In the genomic region with DNA sequence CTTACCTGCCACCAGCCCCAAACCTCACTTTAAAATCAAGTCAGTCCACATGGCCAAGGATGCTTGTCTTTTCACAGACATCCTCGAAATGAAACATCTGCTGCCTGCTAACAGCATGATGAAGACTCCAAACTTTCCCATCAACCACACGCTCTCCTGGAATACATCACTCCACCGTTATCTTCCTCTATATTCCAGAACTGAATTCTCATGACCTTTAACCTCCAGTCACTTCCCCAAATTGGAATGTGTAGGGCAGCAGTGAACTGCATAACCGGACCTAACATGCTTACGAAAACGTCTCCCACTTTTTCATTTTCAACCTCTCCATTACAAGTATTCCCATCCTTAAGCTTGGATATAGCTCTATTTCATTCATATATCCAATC, we compare ENCODE assay signal across 8 cellular contexts. TPM values are rescaled to one million over a fixed set of nuclear protein-coding genes. Genes with fewer than 3 reads are reported as not detected.
DNase-seq lines count a peak whose midpoint lies in the region; ATAC-seq and TF ChIP-seq lines count a peak whose summit lies in the region.

No MANE protein-coding gene starts in this region.

- H3K9me3 ChIP-seq in cardiac muscle cell (ENCODE audit: low read depth) = no peaks in the 10 kb centered on the region
- no peaks in the 10 kb centered on the region for H3K9me3 ChIP-seq in upper lobe of right lung

- ATAC-seq in upper lobe of right lung (no peak), HG03196 (IDR thresholded peaks at IDR 0.05; ENCODE audit: unreplicated experiment) (no peak), HG03432 (IDR thresholded peaks at IDR 0.05; ENCODE audit: unreplicated experiment) (no peak)

- H3K4me1 ChIP-seq in cardiac muscle cell (ENCODE audit: low read depth) (no peaks in the 10 kb centered on the region), upper lobe of right lung (no peaks in the 10 kb centered on the region)

- no peaks in the 10 kb centered on the region for H3K9me3 Mint-ChIP-seq in activated naive CD8-positive, alpha-beta T cell treated with anti-CD3 and anti-CD28 coated beads for 36 hours

- H3K27me3 ChIP-seq in cardiac muscle cell = no peaks in the 10 kb centered on the region
- no peaks in the 10 kb centered on the region for H3K27me3 ChIP-seq in kidney epithelial cell (ENCODE audit: control insufficient read depth, insufficient read depth, low read length)
- no peaks in the 10 kb centered on the region for H3K27me3 ChIP-seq in upper lobe of right lung

- no peak for TF ChIP-seq CTCF in cardiac muscle cell (IDR thresholded peaks at IDR 0.05; ENCODE audit: low read depth, low read length)
- TF ChIP-seq CTCF in kidney epithelial cell (IDR thresholded peaks at IDR 0.05; ENCODE audit: insufficient read depth, low read length, poor library complexity, severe bottlenecking) = no peak
- no peak for TF ChIP-seq CTCF in upper lobe of right lung (IDR thresholded peaks at IDR 0.05)

- intact Hi-C loops in cardiac septum (cut with DNase I) = no loop called here
- intact Hi-C loops in upper lobe of right lung (cut with DNase I) = no loop called here

- H3K27ac Mint-ChIP-seq in activated naive CD8-positive, alpha-beta T cell treated with anti-CD3 and anti-CD28 coated beads for 36 hours = peak overlapping the region; percentile 79

- H3K4me3 ChIP-seq in cardiac muscle cell (peak overlapping the region; percentile 29), kidney epithelial cell (ENCODE audit: low read depth, low read length) (peak overlapping the region; percentile 41), upper lobe of right lung (peak overlapping the region; percentile 42)

- no peak for DNase-seq in cardiac muscle cell (ENCODE audit: low read depth in 1 of 2, low spot score in 1 of 2)
- no peak for DNase-seq in cardiac septum (ENCODE audit: low spot score)
- DNase-seq in activated naive CD8-positive, alpha-beta T cell treated with anti-CD3 and anti-CD28 coated beads for 36 hours = no peak
- DNase-seq in kidney epithelial cell (ENCODE audit: low read depth) = no peak
- DNase-seq in upper lobe of right lung = no peak
- no peak for DNase-seq in NCI-H1930 (lab: John Stamatoyannopoulos, UW)

- H3K36me3 Mint-ChIP-seq in activated naive CD8-positive, alpha-beta T cell treated with anti-CD3 and anti-CD28 coated beads for 36 hours = no peaks in the 10 kb centered on the region

- no peaks in the 10 kb centered on the region for H3K36me3 ChIP-seq in cardiac muscle cell
- H3K36me3 ChIP-seq in kidney epithelial cell (ENCODE audit: control insufficient read depth, insufficient read depth, low read length) = no peaks in the 10 kb centered on the region
- H3K36me3 ChIP-seq in upper lobe of right lung = no peaks in the 10 kb centered on the region

- H3K27me3 Mint-ChIP-seq in activated naive CD8-positive, alpha-beta T cell treated with anti-CD3 and anti-CD28 coated beads for 36 hours = no peaks in the 10 kb centered on the region

- H3K4me1 Mint-ChIP-seq in activated naive CD8-positive, alpha-beta T cell treated with anti-CD3 and anti-CD28 coated beads for 36 hours = peaks cover 17% of the 10 kb centered on the region

- H3K27ac ChIP-seq in cardiac muscle cell (no peak overlapping the region), upper lobe of right lung (no peak overlapping the region)

- peak overlapping the region; percentile 81 for H3K4me3 Mint-ChIP-seq in activated naive CD8-positive, alpha-beta T cell treated with anti-CD3 and anti-CD28 coated beads for 36 hours

RNA-seq across cellular contexts. Expression of gene ZNF41, which starts 30.7 kb away (rescaled TPM):
- total RNA-seq in cardiac muscle cell = 5.4 and 5.6 TPM in 2 replicates
- polyA plus RNA-seq in cardiac muscle cell = 4.4 and 4.5 TPM in 2 replicates
- total RNA-seq in cardiac septum = 15.4 TPM
- total RNA-seq in activated naive CD8-positive, alpha-beta T cell treated with anti-CD3 and anti-CD28 coated beads for 36 hours = 1 to 10 TPM; 8.8 TPM
- total RNA-seq in kidney epithelial cell = 4.1 and 4.5 TPM in 2 replicates
- total RNA-seq in upper lobe of right lung = 11.5 TPM

RNA-seq across cellular contexts. Expression of gene ARAF, which starts 47.3 kb away (rescaled TPM):
- 44.1 and 45.5 TPM in 2 replicates for total RNA-seq in cardiac muscle cell
- polyA plus RNA-seq in cardiac muscle cell = 72.9 and 87.3 TPM in 2 replicates
- 69.9 TPM for total RNA-seq in cardiac septum
- total RNA-seq in activated naive CD8-positive, alpha-beta T cell treated with anti-CD3 and anti-CD28 coated beads for 36 hours = 10 to 100 TPM; 65.1 to 70.8 TPM
- total RNA-seq in kidney epithelial cell = 30.2 and 41.2 TPM in 2 replicates
- total RNA-seq in upper lobe of right lung = 87.4 TPM
